ENCODE assay signal across 8 cellular contexts in genomic region chr1:62687903-62688686, GRCh38. TPM values are rescaled to one million over a fixed set of nuclear protein-coding genes. Genes with fewer than 3 reads are reported as not detected.
DNase-seq lines count a peak whose midpoint lies in the region; ATAC-seq, FAIRE-seq and TF ChIP-seq lines count a peak whose summit lies in the region.

A gene with protein sequence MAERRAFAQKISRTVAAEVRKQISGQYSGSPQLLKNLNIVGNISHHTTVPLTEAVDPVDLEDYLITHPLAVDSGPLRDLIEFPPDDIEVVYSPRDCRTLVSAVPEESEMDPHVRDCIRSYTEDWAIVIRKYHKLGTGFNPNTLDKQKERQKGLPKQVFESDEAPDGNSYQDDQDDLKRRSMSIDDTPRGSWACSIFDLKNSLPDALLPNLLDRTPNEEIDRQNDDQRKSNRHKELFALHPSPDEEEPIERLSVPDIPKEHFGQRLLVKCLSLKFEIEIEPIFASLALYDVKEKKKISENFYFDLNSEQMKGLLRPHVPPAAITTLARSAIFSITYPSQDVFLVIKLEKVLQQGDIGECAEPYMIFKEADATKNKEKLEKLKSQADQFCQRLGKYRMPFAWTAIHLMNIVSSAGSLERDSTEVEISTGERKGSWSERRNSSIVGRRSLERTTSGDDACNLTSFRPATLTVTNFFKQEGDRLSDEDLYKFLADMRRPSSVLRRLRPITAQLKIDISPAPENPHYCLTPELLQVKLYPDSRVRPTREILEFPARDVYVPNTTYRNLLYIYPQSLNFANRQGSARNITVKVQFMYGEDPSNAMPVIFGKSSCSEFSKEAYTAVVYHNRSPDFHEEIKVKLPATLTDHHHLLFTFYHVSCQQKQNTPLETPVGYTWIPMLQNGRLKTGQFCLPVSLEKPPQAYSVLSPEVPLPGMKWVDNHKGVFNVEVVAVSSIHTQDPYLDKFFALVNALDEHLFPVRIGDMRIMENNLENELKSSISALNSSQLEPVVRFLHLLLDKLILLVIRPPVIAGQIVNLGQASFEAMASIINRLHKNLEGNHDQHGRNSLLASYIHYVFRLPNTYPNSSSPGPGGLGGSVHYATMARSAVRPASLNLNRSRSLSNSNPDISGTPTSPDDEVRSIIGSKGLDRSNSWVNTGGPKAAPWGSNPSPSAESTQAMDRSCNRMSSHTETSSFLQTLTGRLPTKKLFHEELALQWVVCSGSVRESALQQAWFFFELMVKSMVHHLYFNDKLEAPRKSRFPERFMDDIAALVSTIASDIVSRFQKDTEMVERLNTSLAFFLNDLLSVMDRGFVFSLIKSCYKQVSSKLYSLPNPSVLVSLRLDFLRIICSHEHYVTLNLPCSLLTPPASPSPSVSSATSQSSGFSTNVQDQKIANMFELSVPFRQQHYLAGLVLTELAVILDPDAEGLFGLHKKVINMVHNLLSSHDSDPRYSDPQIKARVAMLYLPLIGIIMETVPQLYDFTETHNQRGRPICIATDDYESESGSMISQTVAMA (N-terminal part only) (minus strand): TSS chr1:62688386. CDS start chr1:62688264, 122 bp downstream.

- H4K20me1 ChIP-seq in endothelial cell of umbilical vein (replicated peaks; ENCODE audit: control insufficient read depth, extremely low read depth, insufficient read depth, low read length), result no peaks in the 10 kb centered on the region

- peak within 1 kb of the TSS; percentile 99 for H2AFZ ChIP-seq in endothelial cell of umbilical vein (ENCODE audit: low read depth, low read length)

- peak within 1 kb of the TSS; percentile 82 for H2BK120ac ChIP-seq in mesendoderm (ENCODE audit: low read depth, low read length)

- FAIRE-seq in endothelial cell of umbilical vein (lab: Jason Lieb, UNC), result peak; percentile 53

- peak within 1 kb of the TSS; percentile 76 for H2BK5ac ChIP-seq in mesendoderm (ENCODE audit: low read length)

- H3K56ac ChIP-seq in mesendoderm (ENCODE audit: low read length), result peak within 1 kb of the TSS; percentile 98

- H3K4me1 ChIP-seq in endothelial cell of umbilical vein (ENCODE audit: control insufficient read depth, extremely low read depth, insufficient read depth, low read length) (peaks cover 30% of the 10 kb centered on the region), mesendoderm (ENCODE audit: control insufficient read depth, low read depth, low read length) (peaks cover 5% of the 10 kb centered on the region)

- H3K18ac ChIP-seq in mesendoderm (ENCODE audit: low read length), result peak within 1 kb of the TSS; percentile 99

- no peak for TF ChIP-seq POLR2A in endothelial cell of umbilical vein (IDR thresholded peaks at IDR 0.05; ENCODE audit: low read depth, low read length)

- H3K4ac ChIP-seq in mesendoderm (ENCODE audit: low read depth, low read length), result peak within 1 kb of the TSS; percentile 90

- H3K27ac ChIP-seq in endothelial cell of umbilical vein (ENCODE audit: insufficient read depth, low read depth, low read length), result peak within 1 kb of the TSS; percentile 93
- H3K27ac ChIP-seq in mesendoderm (ENCODE audit: low read depth, low read length), result peak within 1 kb of the TSS; percentile 88

- H2AK5ac ChIP-seq in mesendoderm (ENCODE audit: low read length), result no peak within 1 kb of the TSS

- peak within 1 kb of the TSS; percentile 93 for H3K4me2 ChIP-seq in endothelial cell of umbilical vein (ENCODE audit: insufficient read depth, low read length)
- H3K4me2 ChIP-seq in mesendoderm (ENCODE audit: low read length), result peak within 1 kb of the TSS; percentile 33

- H2BK15ac ChIP-seq in mesendoderm (replicated peaks; ENCODE audit: low read depth), result no peak within 1 kb of the TSS

- peaks cover 4% of the 10 kb centered on the region for H3K79me1 ChIP-seq in mesendoderm (ENCODE audit: low read length)

- no peaks in the 10 kb centered on the region for H3K9me1 ChIP-seq in endothelial cell of umbilical vein (replicated peaks; ENCODE audit: control insufficient read depth, extremely low read depth, insufficient read depth, low read length)

- peaks cover 40% of the 10 kb centered on the region for H3K79me2 ChIP-seq in endothelial cell of umbilical vein (ENCODE audit: control insufficient read depth, insufficient read depth, low read length)
- H3K79me2 ChIP-seq in mesendoderm (ENCODE audit: control insufficient read depth, insufficient read depth, low read length), result peaks cover 5% of the 10 kb centered on the region

- H4K5ac ChIP-seq in mesendoderm (ENCODE audit: low read length), result no peak within 1 kb of the TSS

- H3K9me3 ChIP-seq in endothelial cell of umbilical vein (replicated peaks; ENCODE audit: control insufficient read depth, insufficient read depth, low read length), result no peaks in the 10 kb centered on the region

- peak within 1 kb of the TSS; percentile 92 for H3K9ac ChIP-seq in endothelial cell of umbilical vein (replicated peaks; ENCODE audit: extremely low read depth, insufficient read depth, low read length)
- peak within 1 kb of the TSS; percentile 93 for H3K9ac ChIP-seq in mesendoderm (ENCODE audit: low read length)

- H3K4me3 ChIP-seq in endothelial cell of umbilical vein (replicated peaks in 1 of 3; ENCODE audit: insufficient read depth in 1 of 3, low read depth in 1 of 3, low read length in 3 of 3), result peak within 1 kb of the TSS; percentile 74 to 90 (median 84)
- H3K4me3 ChIP-seq in mesendoderm (ENCODE audit: low read length), result peak within 1 kb of the TSS; percentile 86

- H3K27me3 ChIP-seq in endothelial cell of umbilical vein (ENCODE audit: control insufficient read depth in 2 of 2, insufficient read depth in 2 of 2, low read length in 2 of 2) (no peaks in the 10 kb centered on the region), mesendoderm (ENCODE audit: insufficient read depth, low read length, poor library complexity) (no peaks in the 10 kb centered on the region)

- no peak for TF ChIP-seq CTCF in endothelial cell of umbilical vein (IDR thresholded peaks at IDR 0.05; ENCODE audit: extremely low read depth in 1 of 2, insufficient read depth in 1 of 2, low read depth in 1 of 2, low read length in 2 of 2)

- no TSS peak for BruUV-seq in endothelial cell of umbilical vein (replicated peaks; lab: Mats Ljungman, UMichigan)

- CTCF ChIA-PET in endothelial cell of umbilical vein (lab: Charles Lee), result interaction anchor here (1.4 to 2.3 kb wide), 2 partner anchors 36 to 58 kb away, joined by 4 to 8 read pairs; no protein-coding TSS in a partner anchor

- peak; percentile 73 for ATAC-seq in GM19397 (IDR thresholded peaks at IDR 0.05; ENCODE audit: unreplicated experiment)
- ATAC-seq in HG03469 (IDR thresholded peaks at IDR 0.05; ENCODE audit: unreplicated experiment), result peak; percentile 58

- no CpG with 5 or more reads among the region's 107 CpGs for WGBS in mesendoderm (ENCODE audit: extremely low coverage, insufficient coverage, low lambda C conversion rate)

- intact Hi-C loops in endothelial cell of umbilical vein (cut with micrococcal nuclease), result loop anchor here (1.0 to 2.0 kb wide), 3 partner anchors 33 to 157 kb away; no protein-coding TSS in a partner anchor

- dilution Hi-C loops in endothelial cell of umbilical vein (cut with MboI; ENCODE audit: extremely low pct_ligation_motif_present, low sequenced_read_pairs), result no loop called here

- H4K8ac ChIP-seq in mesendoderm (ENCODE audit: low read depth, low read length), result peak within 1 kb of the TSS; percentile 94

- POLR2A ChIA-PET in endothelial cell of umbilical vein (lab: Charles Lee), result no interaction called here

- H3K36me3 ChIP-seq in endothelial cell of umbilical vein (ENCODE audit: control insufficient read depth in 2 of 2, extremely low read depth in 1 of 2, insufficient read depth in 2 of 2, low read length in 2 of 2) (no peaks in the 10 kb centered on the region), mesendoderm (ENCODE audit: control insufficient read depth, insufficient read depth, low read length) (no peaks in the 10 kb centered on the region)

- DNase-seq in CMK (ENCODE audit: low read depth) (peak; percentile 56), NOMO-1 (lab: John Stamatoyannopoulos, UW; ENCODE audit: unreplicated experiment in 2 of 2) (peak; percentile 23 to 50), endothelial cell of umbilical vein (ENCODE audit: low read depth, low spot score) (peak; percentile 73), mesendoderm (peak; percentile 94)
- peak; percentile 70 for DNase-seq in activated CD8-positive, alpha-beta memory T cell treated with anti-CD3 and anti-CD28 coated beads, Interleukin-2, amount 50 U/mL, for 48 hours
- peak; percentile 17 to 34 for DNase-seq in stimulated activated CD8-positive, alpha-beta memory T cell treated with anti-CD3 and anti-CD28 coated beads, Interleukin-2, amount 100 ng/mL, for 48 hours (ENCODE audit: low read depth in 2 of 2)

- peak within 1 kb of the TSS; percentile 76 for H3K23ac ChIP-seq in mesendoderm (ENCODE audit: low read length)

TF ChIP-seq in endothelial cell of umbilical vein, 7 proteins besides CTCF, POLR2A, EP300 and RAD21:
- TF ChIP-seq JUN (IDR thresholded peaks at IDR 0.05; ENCODE audit: borderline replicate concordance, insufficient read depth, insufficient read length, low read depth) (no peak), POLR2AphosphoS5 (IDR thresholded peaks at IDR 0.05; ENCODE audit: insufficient read depth, low read depth, low read length) (peak; percentile 62)
- TF ChIP-seq, protein P1, sequence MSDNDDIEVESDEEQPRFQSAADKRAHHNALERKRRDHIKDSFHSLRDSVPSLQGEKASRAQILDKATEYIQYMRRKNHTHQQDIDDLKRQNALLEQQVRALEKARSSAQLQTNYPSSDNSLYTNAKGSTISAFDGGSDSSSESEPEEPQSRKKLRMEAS (IDR thresholded peaks at IDR 0.05; ENCODE audit: insufficient read depth, insufficient read length), result no peak

RNA-seq across cellular contexts. Expression of the gene that starts here (rescaled TPM):
- 31.9 and 38.8 TPM in 2 replicates for total RNA-seq in endothelial cell of umbilical vein
- 8.5 and 9.4 TPM in 2 replicates for polyA plus RNA-seq in endothelial cell of umbilical vein
- 9.3 and 10.2 TPM in 2 replicates for polyA plus RNA-seq in endothelial cell of umbilical vein (2011; cell fraction: cytosol; rRNA removed)
- 24.6 and 27.4 TPM in 2 replicates for polyA plus RNA-seq in endothelial cell of umbilical vein (2011; cell fraction: nucleus; rRNA removed)
- 38.5 and 44.8 TPM in 2 replicates for polyA plus RNA-seq in endothelial cell of umbilical vein (2012)
- polyA minus RNA-seq in endothelial cell of umbilical vein, result 77.4 and 90.9 TPM in 2 replicates
- polyA minus RNA-seq in endothelial cell of umbilical vein (2011; cell fraction: cytosol; rRNA and poly(A)+ RNA removed), result 15.0 TPM
- polyA minus RNA-seq in endothelial cell of umbilical vein (2011; cell fraction: nucleus; rRNA and poly(A)+ RNA removed), result 101 and 158 TPM in 2 replicates
- polyA plus RNA-seq in mesendoderm (2013, experiment 1 of 2), result 20.9 TPM
- 17.9 TPM for polyA plus RNA-seq in mesendoderm (2013, experiment 2 of 2)

Comparison
In these comparisons a context has a peak if more than half of its experiments do, and no peak if none do; other contexts are left out.
1. Peak in every context shown above with its lines: DNase-seq, ATAC-seq, H3K4me3 ChIP-seq and H3K27ac ChIP-seq.
2. DNase-seq: peak in every context shown above with its lines; median percentile 94 in mesendoderm; 73 in endothelial cell of umbilical vein; 70 in activated CD8-positive, alpha-beta memory T cell treated with anti-CD3 and anti-CD28 coated beads, Interleukin-2, amount 50 U/mL, for 48 hours; 56 in CMK; 36 in NOMO-1; 26 in stimulated activated CD8-positive, alpha-beta memory T cell treated with anti-CD3 and anti-CD28 coated beads, Interleukin-2, amount 100 ng/mL, for 48 hours.